7 cellular contexts compared by ENCODE assay signal in genomic region chr16:1226692-1227091, GRCh38. TPM values are rescaled to one million over a fixed set of nuclear protein-coding genes. Genes with fewer than 3 reads are reported as not detected.
"Had no signal": no experiment of that assay in that cellular context is flagged by ENCODE, and none has a peak within 500 bp of the region (broad histone marks: within the 10 kb centered on the region; RNA-seq: fewer than 3 reads in every experiment).

No MANE protein-coding gene starts in this region.

RNA-seq across cellular contexts. Expression of gene TPSG1, which starts 1.6 kb away (rescaled TPM):
- total RNA-seq: K562, M059J, OCI-LY7, PC-9, SJCRH30, SK-MEL-5 had no signal
- polyA plus RNA-seq: K562 had no signal

RNA-seq across cellular contexts. Expression of gene TPSB2, which starts 3.3 kb away (rescaled TPM):
- total RNA-seq: M059J, OCI-LY7, PC-9, RPMI7951, SJCRH30, SK-MEL-5 had no signal
- polyA plus RNA-seq: K562 had no signal

RNA-seq across cellular contexts. Expression of gene TPSAB1, which starts 13.8 kb away (rescaled TPM):
- total RNA-seq: K562, M059J, OCI-LY7, PC-9, SJCRH30, SK-MEL-5 had no signal
- polyA plus RNA-seq: K562 had no signal

RNA-seq across cellular contexts. Expression of gene TPSD1, which starts 29.2 kb away (rescaled TPM):
- total RNA-seq: K562, M059J, OCI-LY7, PC-9, RPMI7951, SJCRH30, SK-MEL-5 had no signal
- polyA plus RNA-seq: K562 had no signal
